8 cellular contexts compared by ENCODE assay signal in the genomic region with DNA sequence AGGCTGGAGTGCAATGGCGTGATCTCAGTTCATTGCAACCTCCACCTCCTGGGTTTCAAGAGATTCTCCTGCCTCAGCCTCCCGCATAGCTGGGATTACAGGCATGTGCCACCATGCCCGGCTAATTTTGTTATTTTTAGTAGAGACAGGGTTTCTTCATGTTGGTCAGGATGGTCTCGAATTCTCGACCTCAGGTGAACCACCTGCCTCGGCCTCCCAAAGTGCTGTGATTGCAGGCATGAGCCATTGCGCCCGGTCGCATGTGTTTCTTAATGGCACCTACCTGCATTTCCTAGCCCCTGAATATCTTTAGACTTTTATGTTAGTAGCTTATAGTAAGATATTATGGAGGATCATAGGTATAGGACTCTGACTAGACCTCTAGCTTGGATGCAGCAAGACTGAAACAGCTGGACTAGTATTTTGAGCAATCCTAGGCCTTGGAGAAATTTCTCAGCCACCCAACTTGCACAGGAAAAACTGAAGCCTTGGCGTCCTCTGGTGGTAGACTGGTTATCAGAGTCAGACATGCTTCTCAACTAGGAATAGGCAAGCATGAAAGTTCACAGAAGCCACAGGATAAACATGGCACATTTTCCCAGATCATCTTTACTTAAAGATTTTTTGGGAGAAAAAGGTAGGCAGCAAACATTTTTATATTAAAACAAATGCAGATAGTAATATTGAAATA. TPM values are rescaled to one million over a fixed set of nuclear protein-coding genes. Genes with fewer than 3 reads are reported as not detected.
DNase-seq lines count a peak whose midpoint lies in the region; ATAC-seq, FAIRE-seq and TF ChIP-seq lines count a peak whose summit lies in the region.

No MANE protein-coding gene starts in this region.

- no peak overlapping the region for H3K4me3 ChIP-seq in hepatocyte
- H3K4me3 ChIP-seq in stomach, result no peak overlapping the region

- H3K4me3 Mint-ChIP-seq in stimulated activated naive B cell treated with anti-CD40 and anti-IgM and Interleukin-4, amounts not matched to agents 10 μg/mL and 1 μg/mL and 100 μg/mL, for 72 hours, result no peak overlapping the region

- H3K27me3 ChIP-seq in hepatocyte, result no peaks in the 10 kb centered on the region
- no peaks in the 10 kb centered on the region for H3K27me3 ChIP-seq in stomach

- no peak for TF ChIP-seq POLR2A in stomach (IDR thresholded peaks at IDR 0.05)

- WGBS in hepatocyte (ENCODE audit: low lambda C conversion rate, missing lambda C conversion rate), result 88% methylated on average over 10 of the region's 10 CpGs
- WGBS in stomach, 5 donors, result 86 to 89% (median 87%) methylated on average over 10 of the region's 10 CpGs

- H3K9me3 ChIP-seq in hepatocyte (ENCODE audit: low read depth), result no peaks in the 10 kb centered on the region
- H3K9me3 ChIP-seq in stomach, result no peaks in the 10 kb centered on the region

- H3K79me2 ChIP-seq in hepatocyte, result no peaks in the 10 kb centered on the region

- peaks cover 0 to 4% of the 10 kb centered on the region in 2 donors for H3K4me1 Mint-ChIP-seq in stimulated activated naive B cell treated with anti-CD40 and anti-IgM and Interleukin-4, amounts not matched to agents 10 μg/mL and 1 μg/mL and 100 μg/mL, for 72 hours

- H3K27ac Mint-ChIP-seq in stimulated activated naive B cell treated with anti-CD40 and anti-IgM and Interleukin-4, amounts not matched to agents 10 μg/mL and 1 μg/mL and 100 μg/mL, for 72 hours, result no peak overlapping the region

- H3K27me3 Mint-ChIP-seq in stimulated activated naive B cell treated with anti-CD40 and anti-IgM and Interleukin-4, amounts not matched to agents 10 μg/mL and 1 μg/mL and 100 μg/mL, for 72 hours, result no peaks in the 10 kb centered on the region

- no peak for FAIRE-seq in RCC 7860 (lab: Jason Lieb, UNC)

- H3K4me1 ChIP-seq in hepatocyte (ENCODE audit: insufficient read depth), result no peaks in the 10 kb centered on the region
- peaks cover 0 to 11% (median 5%) of the 10 kb centered on the region in 4 donors for H3K4me1 ChIP-seq in stomach

- H3K9me3 Mint-ChIP-seq in stimulated activated naive B cell treated with anti-CD40 and anti-IgM and Interleukin-4, amounts not matched to agents 10 μg/mL and 1 μg/mL and 100 μg/mL, for 72 hours, result no peaks in the 10 kb centered on the region

- peak; percentile 19 for DNase-seq in stimulated activated CD4-positive, alpha-beta T cell treated with anti-CD3 and anti-CD28 coated beads, Interleukin-15, amount 100 ng/mL, for 24 hours
- DNase-seq in stimulated activated CD4-positive, alpha-beta T cell treated with anti-CD3 and anti-CD28 coated beads, Interleukin-4, amount 100 ng/mL, for 4 hours, result no peak
- peak; percentile 42 for DNase-seq in NCI-H128 (lab: John Stamatoyannopoulos, UW; ENCODE audit: unreplicated experiment)
- DNase-seq in amniotic epithelial cell (ENCODE audit: low read depth), result peak; percentile 85
- peak; percentile 52 for DNase-seq in hepatocyte (ENCODE audit: low spot score)
- DNase-seq in stomach, result no peak
- DNase-seq in RCC 7860 (ENCODE audit: low spot score), result no peak
- DNase-seq in stimulated activated naive B cell treated with anti-CD40 and anti-IgM and Interleukin-4, amounts not matched to agents 10 μg/mL and 1 μg/mL and 100 μg/mL, for 72 hours, result no peak

- TF ChIP-seq CTCF in hepatocyte (IDR thresholded peaks at IDR 0.05; ENCODE audit: poor library complexity), result peak; percentile 65
- peak in 5 of 7 experiments; percentile 11 to 48 (median 38) for TF ChIP-seq CTCF in stomach (IDR thresholded peaks at IDR 0.05)

- H3K27ac ChIP-seq in hepatocyte (no peak overlapping the region), stomach (no peak overlapping the region)

- H4K20me1 ChIP-seq in hepatocyte (ENCODE audit: insufficient read depth, poor library complexity, severe bottlenecking), result no peaks in the 10 kb centered on the region

- ATAC-seq in stimulated activated naive B cell treated with anti-CD40 and anti-IgM and Interleukin-4, amounts not matched to agents 10 μg/mL and 1 μg/mL and 100 μg/mL, for 72 hours (replicated peaks), result no peak

- no peak overlapping the region for H2AFZ ChIP-seq in hepatocyte

- no peaks in the 10 kb centered on the region for H3K9me2 ChIP-seq in hepatocyte (replicated peaks; ENCODE audit: insufficient read depth)

- no peak overlapping the region for H3K4me2 ChIP-seq in hepatocyte

- H3K36me3 ChIP-seq in hepatocyte (replicated peaks; ENCODE audit: insufficient read depth, low read depth), result peaks cover 2% of the 10 kb centered on the region
- H3K36me3 ChIP-seq in stomach, result peaks cover 27 to 52% (median 48%) of the 10 kb centered on the region in 4 donors

- H3K36me3 Mint-ChIP-seq in stimulated activated naive B cell treated with anti-CD40 and anti-IgM and Interleukin-4, amounts not matched to agents 10 μg/mL and 1 μg/mL and 100 μg/mL, for 72 hours, result peaks cover 6 to 17% of the 10 kb centered on the region in 2 donors

- intact Hi-C loops in stomach (cut with DNase I; ENCODE audit: low total_unique reads), result no loop called here

- no peak for TF ChIP-seq EP300 in stomach (IDR thresholded peaks at IDR 0.05)

RNA-seq across cellular contexts. Expression of gene C1QTNF4, which starts 22.7 kb away (rescaled TPM):
- 0.32 and 0.73 TPM in 2 replicates for total RNA-seq in hepatocyte
- 0.50 and 1.0 TPM in 2 replicates for polyA plus RNA-seq in hepatocyte
- 1 to 10 TPM in 3 of 5 donors, under 1 TPM in 1, not detected in 1; 0.87 to 8.4 (median 1.2) TPM for total RNA-seq in stomach
- polyA plus RNA-seq in stomach, result 1 to 10 TPM in 2 of 3 donors, under 1 TPM in 1; 0.68 to 3.9 (median 2.7) TPM

RNA-seq across cellular contexts. Expression of gene MTCH2, which starts 25.5 kb away (rescaled TPM):
- total RNA-seq in hepatocyte (91.8 and 96.1 TPM in 2 replicates), stomach (10 to 100 TPM; 21.7 to 86.2 (median 49.6) TPM)
- polyA plus RNA-seq in hepatocyte (130 and 171 TPM in 2 replicates), stomach (10 to 100 TPM; 27.6 to 48.8 (median 37.2) TPM)

RNA-seq across cellular contexts. Expression of gene FAM180B, which starts 30.4 kb away (rescaled TPM):
- total RNA-seq in hepatocyte, result 0.50 TPM in 1 of 2 replicates, not detected in the other
- polyA plus RNA-seq in hepatocyte, result not detected in 2 replicates
- total RNA-seq in stomach, result 1 to 10 TPM in 1 of 5 donors, under 1 TPM in 1, not detected in 3; 0.37 to 1.2 TPM
- not detected for polyA plus RNA-seq in stomach

RNA-seq across cellular contexts. Expression of gene NDUFS3, which starts 38.0 kb away (rescaled TPM):
- total RNA-seq in hepatocyte (65.8 and 92.6 TPM in 2 replicates), stomach (100 to 1,000 TPM in 1 of 5 donors, 10 to 100 TPM in 4; 28.6 to 143 (median 71.2) TPM)
- polyA plus RNA-seq in hepatocyte (107 and 125 TPM in 2 replicates), stomach (100 to 1,000 TPM; 128 to 210 (median 209) TPM)

RNA-seq across cellular contexts. Expression of gene KBTBD4, which starts 38.1 kb away (rescaled TPM):
- total RNA-seq in hepatocyte (18.0 and 18.2 TPM in 2 replicates), stomach (10 to 100 TPM in 3 of 5 donors, 1 to 10 TPM in 2; 2.7 to 19.8 (median 16.2) TPM)
- polyA plus RNA-seq in hepatocyte (13.1 and 14.6 TPM in 2 replicates), stomach (10 to 100 TPM in 1 of 3 donors, 1 to 10 TPM in 2; 7.5 to 14.2 (median 8.0) TPM)

Comparison
In these comparisons a context has a peak if more than half of its experiments do, and no peak if none do; other contexts are left out.
1. DNase-seq: peak in stimulated activated CD4-positive, alpha-beta T cell treated with anti-CD3 and anti-CD28 coated beads, Interleukin-15, amount 100 ng/mL, for 24 hours (single experiment), NCI-H128 (single experiment), amniotic epithelial cell (single experiment) and hepatocyte (single experiment); none in stimulated activated CD4-positive, alpha-beta T cell treated with anti-CD3 and anti-CD28 coated beads, Interleukin-4, amount 100 ng/mL, for 4 hours (0 of 2), stomach (single experiment), RCC 7860 (single experiment) and stimulated activated naive B cell treated with anti-CD40 and anti-IgM and Interleukin-4, amounts not matched to agents 10 μg/mL and 1 μg/mL and 100 μg/mL, for 72 hours (single experiment).